Comparison of ENCODE assay signal across 1 cellular context in genomic region chr4:6686104-6686787, GRCh38.
A peak's percentile ranks its signal among the peaks of the same experiment; 100 is the strongest.
TF ChIP-seq lines count a peak whose summit lies in the region.

No MANE protein-coding gene starts in this region.

TF ChIP-seq in HepG2, 621 proteins besides CTCF, POLR2A, EP300 and RAD21:
- no peak for TF ChIP-seq ZNF232 (CRISPR knock-in tag; IDR thresholded peaks at IDR 0.05; ENCODE audit: borderline replicate concordance)
- peak; percentile 88 for TF ChIP-seq ZNF121 (CRISPR knock-in tag; IDR thresholded peaks at IDR 0.05)
- TF ChIP-seq ZNF780A (CRISPR knock-in tag; IDR thresholded peaks at IDR 0.05): no peak
- TF ChIP-seq KDM3A (CRISPR knock-in tag; IDR thresholded peaks at IDR 0.05; ENCODE audit: low read depth): no peak
